Comparison of ENCODE assay signal across 19 cellular contexts in genomic region chr5:93304391-93304790, GRCh38.
"Had no signal": no experiment of that assay in that cellular context is flagged by ENCODE, and none has a peak within 500 bp of the region (broad histone marks: within the 10 kb centered on the region; RNA-seq: fewer than 3 reads in every experiment).

No MANE protein-coding gene starts in this region.

- H3K4me3 ChIP-seq: colonic mucosa, thoracic aorta had no signal

- H3K4me3 Mint-ChIP-seq: activated CD4-positive, alpha-beta memory T cell treated with anti-CD3 and anti-CD28 coated beads, Interleukin-2, amount 10 ng/mL, durations not matched to agents 7 days and 5 days; activated naive CD8-positive, alpha-beta T cell treated with anti-CD3 and anti-CD28 coated beads, Interleukin-2, amount 10 ng/mL, durations not matched to agents 7 days and 5 days; activated T-helper 17 cell treated with anti-CD3 and anti-CD28 coated beads, Interleukin-2, amount 50 U/mL, for 72 hours; central memory CD8-positive, alpha-beta T cell; immature natural killer cell; stimulated activated memory B cell treated with anti-CD40 and anti-IgM and Interleukin-4, amounts not matched to agents 10 μg/mL and 1 μg/mL and 100 μg/mL, for 72 hours; T-cell; WTC11 had no signal

- H3K9me3 Mint-ChIP-seq: activated CD4-positive, alpha-beta memory T cell treated with anti-CD3 and anti-CD28 coated beads, Interleukin-2, amount 10 ng/mL, durations not matched to agents 7 days and 5 days; activated naive CD8-positive, alpha-beta T cell treated with anti-CD3 and anti-CD28 coated beads, Interleukin-2, amount 10 ng/mL, durations not matched to agents 7 days and 5 days; activated T-helper 17 cell treated with anti-CD3 and anti-CD28 coated beads, Interleukin-2, amount 50 U/mL, for 72 hours; stimulated activated memory B cell treated with anti-CD40 and anti-IgM and Interleukin-4, amounts not matched to agents 10 μg/mL and 1 μg/mL and 100 μg/mL, for 72 hours; T-cell; WTC11 had no signal

- DNase-seq: activated CD4-positive, alpha-beta memory T cell treated with anti-CD3 and anti-CD28 coated beads, Interleukin-2, amount 10 ng/mL, durations not matched to agents 7 days and 5 days; activated CD4-positive, alpha-beta T cell treated with anti-CD3 and anti-CD28 coated beads for 4 hours; activated naive CD4-positive, alpha-beta T cell; activated naive CD8-positive, alpha-beta T cell treated with anti-CD3 and anti-CD28 coated beads, Interleukin-2, amount 10 ng/mL, durations not matched to agents 7 days and 5 days; activated T-cell treated with anti-CD3 and anti-CD28 coated beads, Interleukin-2, amount 50 U/mL, for 1 hour; amygdala; brain microvascular endothelial cell; colonic mucosa; immature natural killer cell; kidney glomerular epithelial cell; mesendoderm; stimulated activated CD4-positive, alpha-beta T cell treated with anti-CD3 and anti-CD28 coated beads, Interleukin-4, amount 100 ng/mL, for 24 hours; T-cell had no signal

- H3K4me1 ChIP-seq: colonic mucosa, parathyroid adenoma had no signal

- H2AFZ ChIP-seq: parathyroid adenoma had no signal

- H3K36me3 Mint-ChIP-seq: activated naive CD8-positive, alpha-beta T cell treated with anti-CD3 and anti-CD28 coated beads, Interleukin-2, amount 10 ng/mL, durations not matched to agents 7 days and 5 days; immature natural killer cell; stimulated activated memory B cell treated with anti-CD40 and anti-IgM and Interleukin-4, amounts not matched to agents 10 μg/mL and 1 μg/mL and 100 μg/mL, for 72 hours; T-cell; WTC11 had no signal

- H3K36me3 ChIP-seq: brain microvascular endothelial cell, colonic mucosa, thoracic aorta had no signal

- H3K9me3 ChIP-seq: colonic mucosa, thoracic aorta had no signal

- H3K9ac ChIP-seq: parathyroid adenoma had no signal

- H3K27ac Mint-ChIP-seq: activated CD4-positive, alpha-beta memory T cell treated with anti-CD3 and anti-CD28 coated beads, Interleukin-2, amount 10 ng/mL, durations not matched to agents 7 days and 5 days; activated naive CD8-positive, alpha-beta T cell treated with anti-CD3 and anti-CD28 coated beads, Interleukin-2, amount 10 ng/mL, durations not matched to agents 7 days and 5 days; activated T-helper 17 cell treated with anti-CD3 and anti-CD28 coated beads, Interleukin-2, amount 50 U/mL, for 72 hours; immature natural killer cell; stimulated activated memory B cell treated with anti-CD40 and anti-IgM and Interleukin-4, amounts not matched to agents 10 μg/mL and 1 μg/mL and 100 μg/mL, for 72 hours; T-cell; WTC11 had no signal

- H3K27me3 Mint-ChIP-seq: activated CD4-positive, alpha-beta memory T cell treated with anti-CD3 and anti-CD28 coated beads, Interleukin-2, amount 10 ng/mL, durations not matched to agents 7 days and 5 days; central memory CD8-positive, alpha-beta T cell; stimulated activated memory B cell treated with anti-CD40 and anti-IgM and Interleukin-4, amounts not matched to agents 10 μg/mL and 1 μg/mL and 100 μg/mL, for 72 hours had no signal

- H3K4me1 Mint-ChIP-seq: activated CD4-positive, alpha-beta memory T cell treated with anti-CD3 and anti-CD28 coated beads, Interleukin-2, amount 10 ng/mL, durations not matched to agents 7 days and 5 days; activated naive CD8-positive, alpha-beta T cell treated with anti-CD3 and anti-CD28 coated beads, Interleukin-2, amount 10 ng/mL, durations not matched to agents 7 days and 5 days; activated T-helper 17 cell treated with anti-CD3 and anti-CD28 coated beads, Interleukin-2, amount 50 U/mL, for 72 hours; central memory CD8-positive, alpha-beta T cell; immature natural killer cell; stimulated activated memory B cell treated with anti-CD40 and anti-IgM and Interleukin-4, amounts not matched to agents 10 μg/mL and 1 μg/mL and 100 μg/mL, for 72 hours; T-cell had no signal

- H3K27ac ChIP-seq: brain microvascular endothelial cell, colonic mucosa, parathyroid adenoma, thoracic aorta had no signal

- H3K79me2 ChIP-seq: parathyroid adenoma had no signal

- H3K27me3 ChIP-seq: brain microvascular endothelial cell, colonic mucosa had no signal
